ENCODE assay signal across 8 cellular contexts in genomic region chr12:67593041-67593870, GRCh38. TPM values are rescaled to one million over a fixed set of nuclear protein-coding genes. Genes with fewer than 3 reads are reported as not detected.
DNase-seq lines count a peak whose midpoint lies in the region; ATAC-seq, FAIRE-seq and TF ChIP-seq lines count a peak whose summit lies in the region.

No MANE protein-coding gene starts in this region.

- TF ChIP-seq POLR2A in HepG2 (IDR thresholded peaks at IDR 0.05; ENCODE audit: insufficient read depth in 1 of 2, low read depth in 2 of 2, low read length in 2 of 2) (no peak), vagina (IDR thresholded peaks at IDR 0.05) (no peak)

- H3K27ac ChIP-seq in liver (ENCODE audit: low read depth in 1 of 2, low read length in 2 of 2) (peak overlapping the region; percentile 19 to 36), HepG2 (ENCODE audit: extremely low read length, insufficient read depth, low read length) (no peak overlapping the region), foreskin keratinocyte (no peak overlapping the region), vagina (peak overlapping the region; percentile 30)

- intact Hi-C loops in HepG2 (cut with micrococcal nuclease; ENCODE audit: unreplicated experiment) (no loop called here), vagina (cut with DNase I) (no loop called here)

- TF ChIP-seq RAD21 in liver (IDR thresholded peaks at IDR 0.05), result no peak
- TF ChIP-seq RAD21 in HepG2 (CRISPR knock-in tag; IDR thresholded peaks at IDR 0.05), result no peak

- no peak overlapping the region for H2AFZ ChIP-seq in HepG2 (ENCODE audit: low read length)

- BruUV-seq in HepG2 (replicated peaks; lab: Mats Ljungman, UMichigan), result no TSS peak

- DNase-seq in HepG2 (ENCODE audit: low spot score) (no peak), NCI-H748 (lab: John Stamatoyannopoulos, UW; ENCODE audit: unreplicated experiment) (peak; percentile 86), foreskin keratinocyte (peak; percentile 79 to 95), vagina (ENCODE audit: extremely low spot score in 2 of 2) (no peak), NCI-H2227 treated with DMSO at 0.1 percent for 48 hours (lab: John Stamatoyannopoulos, UW) (no peak), germinal center (ENCODE audit: low spot score) (no peak)

- CTCF ChIA-PET in HepG2 (lab: Yijun Ruan, JAX; ENCODE audit: low intra/inter-chr PET ratio, low total read pairs), result no interaction called here

- in situ Hi-C loops in HepG2 (cut with HindIII; ENCODE audit: extremely low pct_ligation_motif_present, low pct_unique_long_range_greater_than_20kb), result no loop called here

- 93% methylated on average over 1 of the region's 1 CpG for WGBS in liver
- 43% methylated on average over 1 of the region's 1 CpG for WGBS in HepG2 (ENCODE audit: low lambda C conversion rate)

- no peaks in the 10 kb centered on the region for H3K79me2 ChIP-seq in HepG2 (ENCODE audit: insufficient read depth, low read length)

- POLR2A ChIA-PET in HepG2 (lab: Yijun Ruan, JAX), result no interaction called here

- TF ChIP-seq EP300 in HepG2 (IDR thresholded peaks at IDR 0.05; ENCODE audit: low read depth in 2 of 2, low read length in 2 of 2) (no peak), HepG2 (CRISPR knock-in tag; IDR thresholded peaks at IDR 0.05; ENCODE audit: borderline replicate concordance) (no peak)

- no peaks in the 10 kb centered on the region for H4K20me1 ChIP-seq in HepG2 (ENCODE audit: insufficient read depth, low read length)

- no peak overlapping the region for H3K4me3 ChIP-seq in liver (ENCODE audit: low read depth in 1 of 3, low read length in 3 of 3)
- H3K4me3 ChIP-seq in HepG2 (replicated peaks in 1 of 3; ENCODE audit: insufficient read depth in 1 of 3, low read depth in 2 of 3, low read length in 3 of 3), result no peak overlapping the region
- no peak overlapping the region for H3K4me3 ChIP-seq in vagina

- no peak overlapping the region for H3K4me2 ChIP-seq in HepG2 (ENCODE audit: low read depth, low read length)

- no peak for FAIRE-seq in HepG2 (lab: Jason Lieb, UNC)

- H3K9me3 ChIP-seq in liver (ENCODE audit: control insufficient read depth in 4 of 4, low read length in 3 of 4), result no peaks in the 10 kb centered on the region
- no peaks in the 10 kb centered on the region for H3K9me3 ChIP-seq in HepG2 (ENCODE audit: low read length)
- H3K9me3 ChIP-seq in vagina, result no peaks in the 10 kb centered on the region

- H3K27me3 ChIP-seq in liver (ENCODE audit: control insufficient read depth in 4 of 4, insufficient read depth in 4 of 4, low read length in 3 of 4), result no peaks in the 10 kb centered on the region
- H3K27me3 ChIP-seq in HepG2 (ENCODE audit: control insufficient read depth in 1 of 2, insufficient read depth in 2 of 2, low read length in 2 of 2), result peaks cover 0 to 8% of the 10 kb centered on the region in 2 experiments; a peak in 3 of 5 replicates
- H3K27me3 ChIP-seq in foreskin keratinocyte, result no peaks in the 10 kb centered on the region
- H3K27me3 ChIP-seq in vagina, result no peaks in the 10 kb centered on the region

- TF ChIP-seq CTCF in liver (IDR thresholded peaks at IDR 0.05; ENCODE audit: low read depth, low read length, missing input control) (no peak), HepG2 (CRISPR knock-in tag; IDR thresholded peaks at IDR 0.05) (no peak), foreskin keratinocyte (conservative IDR thresholded peaks at IDR 0.05) (no peak), vagina (IDR thresholded peaks at IDR 0.05) (no peak)

- ATAC-seq in HepG2 (no peak), foreskin keratinocyte (peak; percentile 94), GM19023 (IDR thresholded peaks at IDR 0.05; ENCODE audit: unreplicated experiment) (no peak)

- H3K36me3 ChIP-seq in liver (ENCODE audit: control insufficient read depth in 4 of 4, insufficient read depth in 3 of 4, low read depth in 1 of 4, low read length in 3 of 4), result no peaks in the 10 kb centered on the region
- no peaks in the 10 kb centered on the region for H3K36me3 ChIP-seq in HepG2 (replicated peaks in 1 of 2; ENCODE audit: control insufficient read depth in 1 of 2, insufficient read depth in 2 of 2, low read length in 2 of 2)
- no peaks in the 10 kb centered on the region for H3K36me3 ChIP-seq in vagina

- H3K9ac ChIP-seq in liver (ENCODE audit: low read depth in 1 of 2, low read length in 2 of 2) (no peak overlapping the region), HepG2 (ENCODE audit: insufficient read depth, low read depth, low read length) (no peak overlapping the region)

- H3K4me1 ChIP-seq in liver (ENCODE audit: control insufficient read depth in 4 of 4, insufficient read depth in 4 of 4, low read length in 3 of 4), result peaks cover 0 to 4% (median under 1%) of the 10 kb centered on the region in 4 donors
- no peaks in the 10 kb centered on the region for H3K4me1 ChIP-seq in HepG2 (ENCODE audit: insufficient read depth, low read length)
- H3K4me1 ChIP-seq in foreskin keratinocyte, result peaks cover 11% of the 10 kb centered on the region
- H3K4me1 ChIP-seq in vagina, result peaks cover 21% of the 10 kb centered on the region

TF ChIP-seq in liver, 16 proteins besides CTCF, POLR2A, EP300 and RAD21:
- TF ChIP-seq SP1 (IDR thresholded peaks at IDR 0.05) (peak; percentile 3), HNF4A (conservative IDR thresholded peaks at IDR 0.05) (no peak)
TF ChIP-seq in liver: peak in this region for 1.

TF ChIP-seq in HepG2, 621 proteins besides CTCF, POLR2A, EP300 and RAD21:
- TF ChIP-seq IRX3 (CRISPR knock-in tag; IDR thresholded peaks at IDR 0.05; ENCODE audit: borderline replicate concordance, low read depth) (no peak), HES4 (CRISPR knock-in tag; IDR thresholded peaks at IDR 0.05; ENCODE audit: borderline replicate concordance) (no peak), ELK4 (CRISPR knock-in tag; IDR thresholded peaks at IDR 0.05; ENCODE audit: borderline replicate concordance) (no peak), SMARCC2 (IDR thresholded peaks at IDR 0.05) (no peak), ZGPAT (CRISPR knock-in tag; IDR thresholded peaks at IDR 0.05) (no peak)

RNA-seq across cellular contexts. Expression of gene DYRK2, which starts 55.3 kb away (rescaled TPM):
- 1 to 10 TPM; 6.6 to 8.8 TPM for total RNA-seq in liver
- 1 to 10 TPM; 1.2 to 3.2 TPM for polyA plus RNA-seq in liver
- 10.1 and 11.5 TPM in 2 replicates for total RNA-seq in HepG2 (2016; rRNA removed; fragmentation: Illumina TruSeq; extraction: Trizol)
- 0.62 and 0.81 TPM in 2 replicates for total RNA-seq in HepG2 (2016; cell fraction: cytosol; rRNA removed; fragmentation: Illumina TruSeq; extraction: Trizol; ENCODE audit: low read depth)
- 9.8 and 11.5 TPM in 2 replicates for total RNA-seq in HepG2 (2016; cell fraction: insoluble cytoplasmic fraction; rRNA removed; fragmentation: Illumina TruSeq; extraction: Trizol)
- 4.4 and 5.2 TPM in 2 replicates for total RNA-seq in HepG2 (2016; cell fraction: membrane; rRNA removed; fragmentation: Illumina TruSeq; extraction: Trizol)
- total RNA-seq in HepG2 (2016; cell fraction: nucleus; rRNA removed; fragmentation: Illumina TruSeq; extraction: Trizol), result 11.0 and 12.1 TPM in 2 replicates
- 8.2 and 9.3 TPM in 2 replicates for polyA plus RNA-seq in HepG2 (2011; rRNA removed)
- 7.3 and 8.2 TPM in 2 replicates for polyA plus RNA-seq in HepG2 (2011; cell fraction: cytosol; rRNA removed)
- polyA plus RNA-seq in HepG2 (2011; cell fraction: nucleus; rRNA removed), result 8.6 and 9.9 TPM in 2 replicates
- 5.3 and 6.0 TPM in 2 replicates for polyA plus RNA-seq in HepG2 (2012)
- polyA plus RNA-seq in HepG2 (2016; cell fraction: cytosol; fragmentation: Illumina TruSeq; extraction: Trizol; ENCODE audit: low read depth), result 0.89 and 1.4 TPM in 2 replicates
- 6.8 and 9.2 TPM in 2 replicates for polyA plus RNA-seq in HepG2 (2016; cell fraction: insoluble cytoplasmic fraction; fragmentation: Illumina TruSeq; extraction: Trizol; ENCODE audit: low read depth)
- 2.1 and 2.6 TPM in 2 replicates for polyA plus RNA-seq in HepG2 (2016; cell fraction: membrane; fragmentation: Illumina TruSeq; extraction: Trizol; ENCODE audit: low read depth)
- polyA plus RNA-seq in HepG2 (2016; cell fraction: nucleus; fragmentation: Illumina TruSeq; extraction: Trizol; ENCODE audit: insufficient read depth, low read depth), result 9.5 and 10.2 TPM in 2 replicates
- 33.7 and 36.3 TPM in 2 replicates for polyA minus RNA-seq in HepG2 (2011; rRNA and poly(A)+ RNA removed; ENCODE audit: low replicate concordance)
- polyA minus RNA-seq in HepG2 (2011; cell fraction: cytosol; rRNA and poly(A)+ RNA removed), result 10.1 and 14.8 TPM in 2 replicates
- 18.7 and 29.2 TPM in 2 replicates for polyA minus RNA-seq in HepG2 (2011; cell fraction: nucleus; rRNA and poly(A)+ RNA removed)
- total RNA-seq in foreskin keratinocyte, result 18.3 and 20.5 TPM in 2 replicates
- polyA plus RNA-seq in foreskin keratinocyte, result 5.9 and 7.7 TPM in 2 replicates
- total RNA-seq in vagina, result 16.2 TPM

Comparison
In these comparisons a context has a peak if more than half of its experiments do, and no peak if none do; other contexts are left out.
1. H3K27ac ChIP-seq: peak in liver (2 of 2) and vagina (single experiment); none in HepG2 (single experiment) and foreskin keratinocyte (single experiment).
2. DNase-seq: peak in NCI-H748 (single experiment) and foreskin keratinocyte (2 of 2); none in HepG2 (single experiment), vagina (0 of 2), NCI-H2227 treated with DMSO at 0.1 percent for 48 hours (single experiment) and germinal center (single experiment).